18 cellular contexts compared by ENCODE assay signal in the genomic region with DNA sequence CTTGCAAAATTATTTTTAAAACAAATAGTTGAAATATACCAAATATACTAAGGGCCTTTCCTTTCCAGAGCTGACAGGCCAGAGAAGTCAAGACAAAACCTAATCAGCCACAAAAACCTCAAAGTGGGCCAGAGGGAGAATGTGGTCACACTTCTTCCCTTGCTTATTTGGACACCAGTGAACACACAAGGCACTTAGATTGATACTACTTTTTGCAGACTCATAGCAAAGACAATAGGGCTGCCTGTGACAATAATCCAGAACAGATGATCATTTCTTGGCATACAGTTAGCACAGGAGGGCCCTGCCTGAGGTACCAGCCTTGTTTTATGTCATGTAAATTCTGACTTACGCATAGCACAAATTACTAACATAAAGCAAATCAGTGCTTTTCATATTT.
DNase-seq lines count a peak whose midpoint lies in the region; ATAC-seq and TF ChIP-seq lines count a peak whose summit lies in the region.
"Had no signal": no experiment of that assay in that cellular context is flagged by ENCODE, and none has a peak within 500 bp of the region (broad histone marks: within the 10 kb centered on the region; RNA-seq: fewer than 3 reads in every experiment).

No MANE protein-coding gene starts in this region.

- no peaks in the 10 kb centered on the region for H3K27me3 ChIP-seq in SK-N-SH (ENCODE audit: insufficient read depth)

- DNase-seq in AG20443 (ENCODE audit: low spot score): peak; percentile 10
- DNase-seq in M059J (ENCODE audit: low read depth): peak; percentile 46
- DNase-seq in SK-N-SH: peak; percentile 15
- peak; percentile 44 for DNase-seq in fibroblast of the aortic adventitia (ENCODE audit: low read depth)
- no peak for DNase-seq in ACHN
- DNase-seq in NCI-H345 treated with DMSO at 0.1 percent for 48 hours (lab: John Stamatoyannopoulos, UW; ENCODE audit: unreplicated experiment): no peak
- no peak for DNase-seq in left lobe of liver (ENCODE audit: low spot score)
- DNase-seq in NOMO-1 (lab: John Stamatoyannopoulos, UW; ENCODE audit: unreplicated experiment in 2 of 2): no peak
- DNase-seq: 8988T, GF-D8, H9, NCI-H187, NCI-H2171, NCI-H446 treated with DMSO at 0.1 percent for 48 hours, NCI-H82, RPMI8226, SIG-M5 had no signal

- CTCF ChIA-PET in SK-N-SH (lab: Yijun Ruan, JAX): interaction anchor here (0.5 to 5.7 kb wide), 5 partner anchors 14 to 717 kb away, joined by 3 to 32 read pairs (median 3); no protein-coding TSS in a partner anchor

- no peaks in the 10 kb centered on the region for H3K36me3 ChIP-seq in SK-N-SH (replicated peaks in 1 of 2; ENCODE audit: control insufficient read depth in 1 of 2, insufficient read depth in 2 of 2, low read length in 1 of 2)

- H3K4me1 ChIP-seq in SK-N-SH (ENCODE audit: control insufficient read depth in 1 of 2, insufficient read depth in 2 of 2, low read depth in 1 of 2, low read length in 1 of 2): peaks cover 6 to 8% of the 10 kb centered on the region in 2 experiments; a peak in 3 of 4 replicates

- H4K20me1 ChIP-seq in SK-N-SH (ENCODE audit: insufficient read depth): no peaks in the 10 kb centered on the region

- no peaks in the 10 kb centered on the region for H3K9me3 ChIP-seq in SK-N-SH

- no peak overlapping the region for H3K9ac ChIP-seq in SK-N-SH

- peak overlapping the region in 1 of 2 experiments; percentile 78; a peak in 2 of 4 replicates for H3K27ac ChIP-seq in SK-N-SH (ENCODE audit: low read depth in 2 of 2, low read length in 1 of 2)

- no peak for ATAC-seq in left lobe of liver
- ATAC-seq: HepG2 had no signal

- no peak for TF ChIP-seq RAD21 in SK-N-SH (IDR thresholded peaks at IDR 0.05; ENCODE audit: low read length)

- no peak overlapping the region for H3K4me3 ChIP-seq in SK-N-SH (ENCODE audit: low read depth in 2 of 2, low read length in 1 of 2)
- H3K4me3 ChIP-seq in fibroblast of the aortic adventitia (ENCODE audit: low read depth, low read length): no peak overlapping the region

- H3K9me2 ChIP-seq in SK-N-SH: peaks cover 3% of the 10 kb centered on the region; the same call in 1 of the 2 replicates

- no peak overlapping the region for H2AFZ ChIP-seq in SK-N-SH (ENCODE audit: low read depth)

- POLR2A ChIA-PET in SK-N-SH (lab: Yijun Ruan, JAX): no interaction called here

- no peak overlapping the region for H3K4me2 ChIP-seq in SK-N-SH

- TF ChIP-seq EP300 in SK-N-SH (IDR thresholded peaks at IDR 0.05; ENCODE audit: borderline replicate concordance in 1 of 2, low read depth in 1 of 2, low read length in 1 of 2): peak in 1 of 2 experiments; percentile 23; a peak in 1 of 4 replicates

- 82% methylated on average over 1 of the region's 1 CpG for WGBS in SK-N-SH (ENCODE audit: low lambda C conversion rate)

- no peak for TF ChIP-seq CTCF in SK-N-SH (IDR thresholded peaks at IDR 0.05)
- TF ChIP-seq CTCF in fibroblast of the aortic adventitia (IDR thresholded peaks at IDR 0.05; ENCODE audit: insufficient read depth, low read length): no peak

- peaks cover 4% of the 10 kb centered on the region for H3F3A ChIP-seq in SK-N-SH (replicated peaks; ENCODE audit: insufficient read depth)

- H3K79me2 ChIP-seq in SK-N-SH (ENCODE audit: insufficient read depth): no peaks in the 10 kb centered on the region

- in situ Hi-C loops in ACHN (cut with HindIII; ENCODE audit: low pct_ligation_motif_present, low pct_unique_long_range_greater_than_20kb, low sequenced_read_pairs): no loop called here

TF ChIP-seq in SK-N-SH, 30 proteins besides CTCF, POLR2A, EP300 and RAD21:
- TF ChIP-seq RFX5 (IDR thresholded peaks at IDR 0.05; ENCODE audit: low read length) (no peak), SIN3A (IDR thresholded peaks at IDR 0.05; ENCODE audit: borderline replicate concordance, low read depth, low read length) (no peak), TEAD4 (IDR thresholded peaks at IDR 0.05; ENCODE audit: borderline replicate concordance, insufficient read depth) (no peak), CHD2 (IDR thresholded peaks at IDR 0.05; ENCODE audit: low read length, partially characterized antibody) (peak; percentile 13), GATA2 (CRISPR knock-in tag; IDR thresholded peaks at IDR 0.05) (no peak), ELF1 (IDR thresholded peaks at IDR 0.05) (no peak), RCOR1 (IDR thresholded peaks at IDR 0.05; ENCODE audit: low read length) (no peak), TCF12 (IDR thresholded peaks at IDR 0.05) (peak; percentile 65), FOXJ3 (CRISPR knock-in tag; IDR thresholded peaks at IDR 0.05) (no peak)
- TF ChIP-seq, protein P1, sequence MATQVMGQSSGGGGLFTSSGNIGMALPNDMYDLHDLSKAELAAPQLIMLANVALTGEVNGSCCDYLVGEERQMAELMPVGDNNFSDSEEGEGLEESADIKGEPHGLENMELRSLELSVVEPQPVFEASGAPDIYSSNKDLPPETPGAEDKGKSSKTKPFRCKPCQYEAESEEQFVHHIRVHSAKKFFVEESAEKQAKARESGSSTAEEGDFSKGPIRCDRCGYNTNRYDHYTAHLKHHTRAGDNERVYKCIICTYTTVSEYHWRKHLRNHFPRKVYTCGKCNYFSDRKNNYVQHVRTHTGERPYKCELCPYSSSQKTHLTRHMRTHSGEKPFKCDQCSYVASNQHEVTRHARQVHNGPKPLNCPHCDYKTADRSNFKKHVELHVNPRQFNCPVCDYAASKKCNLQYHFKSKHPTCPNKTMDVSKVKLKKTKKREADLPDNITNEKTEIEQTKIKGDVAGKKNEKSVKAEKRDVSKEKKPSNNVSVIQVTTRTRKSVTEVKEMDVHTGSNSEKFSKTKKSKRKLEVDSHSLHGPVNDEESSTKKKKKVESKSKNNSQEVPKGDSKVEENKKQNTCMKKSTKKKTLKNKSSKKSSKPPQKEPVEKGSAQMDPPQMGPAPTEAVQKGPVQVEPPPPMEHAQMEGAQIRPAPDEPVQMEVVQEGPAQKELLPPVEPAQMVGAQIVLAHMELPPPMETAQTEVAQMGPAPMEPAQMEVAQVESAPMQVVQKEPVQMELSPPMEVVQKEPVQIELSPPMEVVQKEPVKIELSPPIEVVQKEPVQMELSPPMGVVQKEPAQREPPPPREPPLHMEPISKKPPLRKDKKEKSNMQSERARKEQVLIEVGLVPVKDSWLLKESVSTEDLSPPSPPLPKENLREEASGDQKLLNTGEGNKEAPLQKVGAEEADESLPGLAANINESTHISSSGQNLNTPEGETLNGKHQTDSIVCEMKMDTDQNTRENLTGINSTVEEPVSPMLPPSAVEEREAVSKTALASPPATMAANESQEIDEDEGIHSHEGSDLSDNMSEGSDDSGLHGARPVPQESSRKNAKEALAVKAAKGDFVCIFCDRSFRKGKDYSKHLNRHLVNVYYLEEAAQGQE (IDR thresholded peaks at IDR 0.05; ENCODE audit: low read depth, low read length): no peak

Comparison
In these comparisons a context has a peak if more than half of its experiments do, and no peak if none do; other contexts are left out.
1. DNase-seq: peak in AG20443 (single experiment), M059J (single experiment), SK-N-SH (single experiment) and fibroblast of the aortic adventitia (single experiment); none in ACHN (single experiment), NCI-H345 treated with DMSO at 0.1 percent for 48 hours (single experiment), left lobe of liver (single experiment) and NOMO-1 (0 of 2).